Comparison of ENCODE assay signal across 11 cellular contexts in genomic region chr4:4480685-4481393, GRCh38.
DNase-seq lines count a peak whose midpoint lies in the region; ATAC-seq, FAIRE-seq and TF ChIP-seq lines count a peak whose summit lies in the region.
"Had no signal": no experiment of that assay in that cellular context is flagged by ENCODE, and none has a peak within 500 bp of the region (broad histone marks: within the 10 kb centered on the region; RNA-seq: fewer than 3 reads in every experiment).

No MANE protein-coding gene starts in this region.

- H3K27ac Mint-ChIP-seq in activated T-helper 17 cell treated with anti-CD3 and anti-CD28 coated beads, Interleukin-2, amount 50 U/mL, for 72 hours = no peak overlapping the region

- TF ChIP-seq CTCF in tibial nerve (IDR thresholded peaks at IDR 0.05) = peak; percentile 23 to 47 (median 31)

- DNase-seq in NCI-H82 (lab: John Stamatoyannopoulos, UW) (peak; percentile 17), NCI-H82 treated with DMSO at 0.1 percent for 48 hours (lab: John Stamatoyannopoulos, UW; ENCODE audit: unreplicated experiment) (no peak), hypothalamus (lab: John Stamatoyannopoulos, UW) (peak in 40 of 51 donors; percentile 7 to 93 (median 64)), tibial nerve (ENCODE audit: low spot score in 2 of 2) (no peak), NCI-H2196 treated with DMSO at 0.1 percent for 48 hours (lab: John Stamatoyannopoulos, UW; ENCODE audit: unreplicated experiment) (no peak), GM12892 (ENCODE audit: insufficient read length) (no peak)
- DNase-seq: activated CD8-positive, alpha-beta memory T cell treated with anti-CD3 and anti-CD28 coated beads for 24 hours; CD8-positive, alpha-beta memory T cell had no signal

- FAIRE-seq in GM12892 (lab: Jason Lieb, UNC) = no peak
- FAIRE-seq: keratinocyte had no signal

- H3K27me3 ChIP-seq in tibial nerve = no peaks in the 10 kb centered on the region

- 29 to 55% methylated on average over 6 of the region's 6 CpGs for WGBS in tibial nerve, 2 donors

- TF ChIP-seq POLR2A in tibial nerve (IDR thresholded peaks at IDR 0.05) (no peak), GM12892 (IDR thresholded peaks at IDR 0.05; ENCODE audit: low read depth, low read length) (no peak)

- ATAC-seq in activated T-helper 17 cell treated with anti-CD3 and anti-CD28 coated beads, Interleukin-2, amount 50 U/mL, for 72 hours (replicated peaks) = peak; percentile 26
- ATAC-seq in HG02884 (IDR thresholded peaks at IDR 0.05; ENCODE audit: unreplicated experiment) = no peak

- no peaks in the 10 kb centered on the region for H3K27me3 Mint-ChIP-seq in activated T-helper 17 cell treated with anti-CD3 and anti-CD28 coated beads, Interleukin-2, amount 50 U/mL, for 72 hours
- H3K27me3 Mint-ChIP-seq: CD8-positive, alpha-beta memory T cell had no signal

- no peaks in the 10 kb centered on the region for H3K36me3 ChIP-seq in tibial nerve

- peaks cover 0 to 42% (median 8%) of the 10 kb centered on the region in 4 donors for H3K4me1 ChIP-seq in tibial nerve

- no peak overlapping the region for H3K4me3 Mint-ChIP-seq in activated T-helper 17 cell treated with anti-CD3 and anti-CD28 coated beads, Interleukin-2, amount 50 U/mL, for 72 hours
- H3K4me3 Mint-ChIP-seq: CD8-positive, alpha-beta memory T cell had no signal

- peaks cover 14% of the 10 kb centered on the region for H3K4me1 Mint-ChIP-seq in activated T-helper 17 cell treated with anti-CD3 and anti-CD28 coated beads, Interleukin-2, amount 50 U/mL, for 72 hours

- TF ChIP-seq EP300 in tibial nerve (IDR thresholded peaks at IDR 0.05) = peak in 1 of 2 donors; percentile 75

- H3K9me3 Mint-ChIP-seq in activated T-helper 17 cell treated with anti-CD3 and anti-CD28 coated beads, Interleukin-2, amount 50 U/mL, for 72 hours = no peaks in the 10 kb centered on the region
- H3K9me3 Mint-ChIP-seq: CD8-positive, alpha-beta memory T cell had no signal

- peak overlapping the region in 2 of 4 donors; percentile 56 to 62 for H3K27ac ChIP-seq in tibial nerve

- H3K36me3 Mint-ChIP-seq in activated T-helper 17 cell treated with anti-CD3 and anti-CD28 coated beads, Interleukin-2, amount 50 U/mL, for 72 hours (ENCODE audit: low read depth) = no peaks in the 10 kb centered on the region

- no peaks in the 10 kb centered on the region for H3K9me3 ChIP-seq in tibial nerve

- H3K4me3 ChIP-seq in tibial nerve = no peak overlapping the region

Comparison
In these comparisons a context has a peak if more than half of its experiments do, and no peak if none do; other contexts are left out.
1. DNase-seq: peak in NCI-H82 (single experiment) and hypothalamus (40 of 51); none in NCI-H82 treated with DMSO at 0.1 percent for 48 hours (single experiment), tibial nerve (0 of 2), NCI-H2196 treated with DMSO at 0.1 percent for 48 hours (single experiment) and GM12892 (single experiment).